7 cellular contexts compared by ENCODE assay signal in genomic region chr2:222024934-222025890, GRCh38.
DNase-seq lines count a peak whose midpoint lies in the region; ATAC-seq and TF ChIP-seq lines count a peak whose summit lies in the region.

No MANE protein-coding gene starts in this region.

- H3K79me2 ChIP-seq in MM.1S (ENCODE audit: low read length) = no peaks in the 10 kb centered on the region

- peak; percentile 21 for DNase-seq in MM.1S
- DNase-seq in globus pallidus (ENCODE audit: low spot score) = peak; percentile 28
- DNase-seq in stomach = no peak

- 35 to 39% (median 37%) methylated on average over 8 of the region's 8 CpGs for WGBS in stomach, 5 donors

- no peaks in the 10 kb centered on the region for H3K9me3 ChIP-seq in MM.1S (replicated peaks; ENCODE audit: insufficient read depth, low read length)
- H3K9me3 ChIP-seq in stomach = no peaks in the 10 kb centered on the region

- ATAC-seq in SK-N-SH treated with all-trans-retinoic acid at 6 μM for 48 hours (peak; percentile 75; the same call in 2 of the 3 replicates), HG02759 (IDR thresholded peaks at IDR 0.05; ENCODE audit: unreplicated experiment) (no peak), GM19463 (IDR thresholded peaks at IDR 0.05; ENCODE audit: unreplicated experiment) (no peak)

- intact Hi-C loops in stomach (cut with DNase I; ENCODE audit: low total_unique reads) = no loop called here

- no peaks in the 10 kb centered on the region for H3F3A ChIP-seq in MM.1S (ENCODE audit: insufficient read depth, low read length)

- H3K4me3 ChIP-seq in MM.1S (ENCODE audit: low read length) = no peak overlapping the region
- H3K4me3 ChIP-seq in stomach = no peak overlapping the region

- no peaks in the 10 kb centered on the region for H3K9me2 ChIP-seq in MM.1S (replicated peaks; ENCODE audit: insufficient read depth, low read length)

- no peak overlapping the region for H3K9ac ChIP-seq in MM.1S (ENCODE audit: low read length)

- TF ChIP-seq EP300 in stomach (IDR thresholded peaks at IDR 0.05) = no peak

- TF ChIP-seq POLR2A in stomach (IDR thresholded peaks at IDR 0.05) = no peak

- H4K20me1 ChIP-seq in MM.1S (ENCODE audit: insufficient read depth, low read length) = no peaks in the 10 kb centered on the region

- H3K36me3 ChIP-seq in MM.1S (replicated peaks; ENCODE audit: insufficient read depth, low read length) (no peaks in the 10 kb centered on the region), stomach (no peaks in the 10 kb centered on the region)

- H3K27ac ChIP-seq in MM.1S (ENCODE audit: low read length) (no peak overlapping the region), stomach (no peak overlapping the region)

- no peak overlapping the region for H3K4me2 ChIP-seq in MM.1S (ENCODE audit: low read depth, low read length)

- H3K27me3 ChIP-seq in MM.1S (replicated peaks; ENCODE audit: insufficient read depth, low read length) (no peaks in the 10 kb centered on the region), stomach (no peaks in the 10 kb centered on the region)

- no peaks in the 10 kb centered on the region for H3K4me1 ChIP-seq in MM.1S (ENCODE audit: low read length)
- peaks cover 0 to 4% (median 2%) of the 10 kb centered on the region in 4 donors for H3K4me1 ChIP-seq in stomach

- no peak overlapping the region for H2AFZ ChIP-seq in MM.1S (ENCODE audit: low read length)

- TF ChIP-seq CTCF in GM12873 (IDR thresholded peaks at IDR 0.05; ENCODE audit: insufficient read depth, low read depth, low read length, missing control alignments) = peak; percentile 61
- TF ChIP-seq CTCF in MM.1S (IDR thresholded peaks at IDR 0.05; ENCODE audit: low read length) = peak; percentile 66
- peak in 5 of 7 experiments; percentile 12 to 40 (median 30) for TF ChIP-seq CTCF in stomach (IDR thresholded peaks at IDR 0.05)

TF ChIP-seq in SK-N-SH treated with all-trans-retinoic acid at 6 μM for 48 hours, 23 proteins besides CTCF, POLR2A, EP300 and RAD21:
- TF ChIP-seq SNAI2 (CRISPR knock-in tag; IDR thresholded peaks at IDR 0.05) = no peak
- TF ChIP-seq BACH2 (CRISPR knock-in tag; IDR thresholded peaks at IDR 0.05; ENCODE audit: borderline replicate concordance) = no peak
- no peak for TF ChIP-seq ISL1 (CRISPR knock-in tag; IDR thresholded peaks at IDR 0.05)
- TF ChIP-seq CSRNP3 (CRISPR knock-in tag; IDR thresholded peaks at IDR 0.05) = no peak
- TF ChIP-seq PPARA (CRISPR knock-in tag; IDR thresholded peaks at IDR 0.05; ENCODE audit: borderline replicate concordance) = no peak
